Comparison of ENCODE assay signal across 18 cellular contexts in the genomic region with DNA sequence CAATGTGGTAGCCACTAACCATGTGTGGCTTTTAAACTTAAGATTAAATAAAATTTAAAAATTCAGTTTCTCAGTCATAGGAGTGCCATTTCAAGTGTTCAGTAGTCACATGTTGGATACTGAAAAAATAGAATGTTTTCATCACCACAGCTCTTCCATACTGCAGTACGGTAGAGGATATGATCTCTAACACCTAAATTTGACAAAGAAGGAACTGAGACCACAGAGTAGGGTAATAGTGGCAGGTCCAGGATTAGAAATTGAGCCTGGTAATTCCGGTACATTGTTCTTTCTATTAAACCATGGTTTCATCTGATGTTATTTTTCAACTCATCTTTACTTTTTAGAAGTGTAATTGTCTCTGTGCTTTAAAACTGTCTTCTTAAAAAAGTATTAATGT.
DNase-seq lines count a peak whose midpoint lies in the region; ATAC-seq lines count a peak whose summit lies in the region.
"Had no signal": no experiment of that assay in that cellular context is flagged by ENCODE, and none has a peak within 500 bp of the region (broad histone marks: within the 10 kb centered on the region; RNA-seq: fewer than 3 reads in every experiment).

No MANE protein-coding gene starts in this region.

- ATAC-seq in GM18511 (IDR thresholded peaks at IDR 0.05; ENCODE audit: unreplicated experiment): peak; percentile 67
- ATAC-seq in GM21360 (IDR thresholded peaks at IDR 0.05; ENCODE audit: unreplicated experiment): peak; percentile 92
- ATAC-seq in HG02852 (IDR thresholded peaks at IDR 0.05; ENCODE audit: unreplicated experiment): peak; percentile 71
- ATAC-seq in HG03571 (IDR thresholded peaks at IDR 0.05; ENCODE audit: unreplicated experiment): peak; percentile 64
- no peak for ATAC-seq in activated CD4-positive, CD25-positive, alpha-beta regulatory T cell treated with anti-CD3 and anti-CD28 coated beads, Interleukin-2, amount 50 U/mL, for 24 hours
- ATAC-seq: heart right ventricle, left colon, pancreas had no signal

- DNase-seq in RKO (ENCODE audit: low spot score) (no peak), NCI-H187 treated with DMSO at 0.1 percent for 48 hours (lab: John Stamatoyannopoulos, UW) (no peak), cerebellar nuclear complex (lab: John Stamatoyannopoulos, UW) (no peak)
- DNase-seq: activated CD4-positive, CD25-positive, alpha-beta regulatory T cell; activated naive CD4-positive, alpha-beta T cell treated with Interleukin-2 at 50 U/mL for 16 hours; heart right ventricle; left colon; NCI-H1417 treated with DMSO at 0.1 percent for 48 hours; NCI-H524 treated with DMSO at 0.1 percent for 48 hours; pancreas; RPMI8226; small intestine; T-helper 1 cell had no signal

Comparison
In these comparisons a context has a peak if more than half of its experiments do, and no peak if none do; other contexts are left out.
1. ATAC-seq: peak in GM18511 (single experiment), GM21360 (single experiment), HG02852 (single experiment) and HG03571 (single experiment); none in activated CD4-positive, CD25-positive, alpha-beta regulatory T cell treated with anti-CD3 and anti-CD28 coated beads, Interleukin-2, amount 50 U/mL, for 24 hours (0 of 2).